Comparison of ENCODE assay signal across 11 cellular contexts in the genomic region with DNA sequence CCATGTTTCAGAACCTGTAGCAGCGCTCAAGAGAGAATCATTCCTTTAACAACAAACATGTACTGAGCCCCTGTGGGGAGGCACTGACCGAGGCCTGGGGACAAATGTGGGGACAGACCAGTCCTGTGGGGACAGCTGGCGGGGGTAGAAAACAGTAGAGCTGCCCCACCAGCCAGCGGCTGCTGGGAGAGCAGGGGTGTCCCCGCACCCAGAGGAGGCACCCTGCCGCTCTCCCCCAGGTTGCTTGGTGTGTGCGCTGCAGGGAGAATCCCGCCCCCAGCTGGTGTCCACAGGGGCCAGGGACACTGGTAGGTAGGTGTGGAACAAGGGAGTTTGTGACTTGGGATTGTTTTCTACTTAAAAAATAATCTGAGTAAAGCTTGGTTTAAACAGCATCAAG.
DNase-seq lines count a peak whose midpoint lies in the region; ATAC-seq and TF ChIP-seq lines count a peak whose summit lies in the region.
"Had no signal": no experiment of that assay in that cellular context is flagged by ENCODE, and none has a peak within 500 bp of the region (broad histone marks: within the 10 kb centered on the region; RNA-seq: fewer than 3 reads in every experiment).

No MANE protein-coding gene starts in this region.

- peak overlapping the region; percentile 41 for H3K27ac ChIP-seq in AG04450 (ENCODE audit: low read depth, low read length)
- H3K27ac ChIP-seq in SJSA1: peak overlapping the region; percentile 8; the same call in 1 of the 2 replicates
- H3K27ac ChIP-seq in gastroesophageal sphincter: peak overlapping the region in 3 of 4 donors; percentile 57 to 77 (median 64)
- H3K27ac ChIP-seq in sigmoid colon: peak overlapping the region; percentile 3 to 49 (median 28)
- H3K27ac ChIP-seq: prostate gland had no signal

- TF ChIP-seq POLR2A in gastroesophageal sphincter (IDR thresholded peaks at IDR 0.05): no peak
- TF ChIP-seq POLR2A in sigmoid colon (IDR thresholded peaks at IDR 0.05): no peak

- H3K4me3 ChIP-seq in AG04450 (ENCODE audit: low read depth, low read length): no peak overlapping the region
- no peak overlapping the region for H3K4me3 ChIP-seq in SJSA1
- no peak overlapping the region for H3K4me3 ChIP-seq in gastroesophageal sphincter
- no peak overlapping the region for H3K4me3 ChIP-seq in sigmoid colon
- H3K4me3 ChIP-seq: prostate gland had no signal

- intact Hi-C loops in sigmoid colon (cut with DNase I): no loop called here

- POLR2A ChIA-PET in AG04450 (lab: Yijun Ruan, JAX): interaction anchor here (0.7 to 1.2 kb wide), 4 partner anchors 174 to 335 kb away, joined by 3 to 6 read pairs (median 3); a partner anchor contains a TSS

- TF ChIP-seq EP300 in gastroesophageal sphincter (IDR thresholded peaks at IDR 0.05) (no peak), sigmoid colon (IDR thresholded peaks at IDR 0.05) (no peak)

- peaks cover 41% of the 10 kb centered on the region for H3K4me1 ChIP-seq in SJSA1 (replicated peaks)
- peaks cover 6 to 92% (median 39%) of the 10 kb centered on the region in 3 donors for H3K4me1 ChIP-seq in gastroesophageal sphincter
- H3K4me1 ChIP-seq in sigmoid colon: peaks cover 4 to 63% (median 28%) of the 10 kb centered on the region in 4 donors
- H3K4me1 ChIP-seq: prostate gland had no signal

- 100% methylated on average over 1 of the region's 8 CpGs; no CpG with 5 or more reads in 1 of the 2 donors for whole genome bisulfite sequencing in gastroesophageal sphincter (ENCODE audit: low coverage in 1 of 2), 2 donors
- 90 to 93% methylated on average over 8 of the region's 8 CpGs for WGBS in sigmoid colon, 2 donors

- no peak for DNase-seq in AG04450 (ENCODE audit: low read depth, low spot score)
- DNase-seq in SJSA1 (ENCODE audit: low read depth in 1 of 2, low spot score in 2 of 2): no peak
- no peak for DNase-seq in sigmoid colon
- no peak for DNase-seq in omental fat pad (ENCODE audit: low spot score)
- no peak for DNase-seq in EL
- no peak for DNase-seq in glomerular visceral epithelial cell (ENCODE audit: extremely low spot score)
- DNase-seq: cortex of kidney, NCI-H510A had no signal

- TF ChIP-seq CTCF in AG04450 (IDR thresholded peaks at IDR 0.05; ENCODE audit: low read depth, low read length) (no peak), gastroesophageal sphincter (IDR thresholded peaks at IDR 0.05) (no peak), sigmoid colon (IDR thresholded peaks at IDR 0.05) (no peak), omental fat pad (IDR thresholded peaks at IDR 0.05) (no peak)

- no peaks in the 10 kb centered on the region for H3K9me3 ChIP-seq in AG04450 (ENCODE audit: control insufficient read depth, insufficient read depth, low read length)
- H3K9me3 ChIP-seq in SJSA1 (replicated peaks): no peaks in the 10 kb centered on the region
- no peaks in the 10 kb centered on the region for H3K9me3 ChIP-seq in gastroesophageal sphincter
- H3K9me3 ChIP-seq in sigmoid colon: no peaks in the 10 kb centered on the region
- H3K9me3 ChIP-seq: prostate gland had no signal

- H3K27me3 ChIP-seq in AG04450 (ENCODE audit: control insufficient read depth, insufficient read depth, low read length) (no peaks in the 10 kb centered on the region), SJSA1 (replicated peaks) (no peaks in the 10 kb centered on the region), gastroesophageal sphincter (no peaks in the 10 kb centered on the region), sigmoid colon (no peaks in the 10 kb centered on the region)

- H3K36me3 ChIP-seq in SJSA1 (no peaks in the 10 kb centered on the region), gastroesophageal sphincter (peaks cover 0 to 13% of the 10 kb centered on the region in 2 donors), sigmoid colon (peaks cover 0 to 10% (median 0%) of the 10 kb centered on the region in 4 donors)
- H3K36me3 ChIP-seq: prostate gland had no signal

- CTCF ChIA-PET in AG04450 (lab: Charles Lee): interaction anchor here (0.6 to 7.7 kb wide), 33 partner anchors 8 to 343 kb away, joined by 3 to 202 read pairs (median 5); a partner anchor contains a TSS

- ATAC-seq in gastroesophageal sphincter: no peak
- ATAC-seq in omental fat pad (ENCODE audit: low FRiP score): no peak
- ATAC-seq in HG03354 (IDR thresholded peaks at IDR 0.05; ENCODE audit: poor library complexity, severe bottlenecking, unreplicated experiment): no peak

Comparison
In these comparisons a context has a peak if more than half of its experiments do, and no peak if none do; other contexts are left out.
1. H3K27ac ChIP-seq: peak in every context shown above with its lines; median percentile 64 in gastroesophageal sphincter; 41 in AG04450; 28 in sigmoid colon; 8 in SJSA1.